In the genomic region with DNA sequence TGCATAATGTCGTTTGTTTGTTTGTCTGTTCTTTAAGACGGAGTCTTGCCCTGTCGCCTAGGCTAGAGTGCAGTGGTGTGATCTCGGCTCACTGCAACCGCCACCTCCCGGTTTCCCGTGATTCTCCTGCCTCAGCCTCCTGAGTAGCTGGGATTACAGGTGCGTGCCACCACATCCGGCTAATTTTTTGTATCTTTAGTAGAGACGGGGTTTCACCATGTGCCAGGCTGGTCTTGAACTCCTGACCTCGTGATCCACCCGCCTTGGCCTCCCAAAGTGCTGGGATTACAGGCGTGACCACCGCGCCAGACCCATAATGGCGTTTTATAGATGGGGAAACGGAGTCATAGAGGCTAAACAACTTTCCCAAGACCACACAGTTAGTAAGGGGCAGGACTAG, we compare ENCODE assay signal across 8 cellular contexts. TPM values are rescaled to one million over a fixed set of nuclear protein-coding genes. Genes with fewer than 3 reads are reported as not detected.
A peak's percentile ranks its signal among the peaks of the same experiment; 100 is the strongest.
DNase-seq lines count a peak whose midpoint lies in the region; ATAC-seq, FAIRE-seq and TF ChIP-seq lines count a peak whose summit lies in the region.
"Not testable (repeated sequence)": the region's sequence is repeated elsewhere in the genome, so short reads cannot be mapped to it uniquely, and the experiment has no call there.

No MANE protein-coding gene starts in this region.

- peaks cover 38% of the 10 kb centered on the region for H4K20me1 ChIP-seq in BLaER1
- H4K20me1 ChIP-seq in endothelial cell of umbilical vein (replicated peaks; ENCODE audit: control insufficient read depth, extremely low read depth, insufficient read depth, low read length): not testable (repeated sequence)

- H2AFZ ChIP-seq in endothelial cell of umbilical vein (ENCODE audit: low read depth, low read length) (peak overlapping the region; percentile 29), neuronal stem cell (ENCODE audit: low read length) (peak overlapping the region; percentile 91)

- not testable (repeated sequence) for FAIRE-seq in endothelial cell of umbilical vein (lab: Jason Lieb, UNC)

- not testable (repeated sequence) for H2AK5ac ChIP-seq in neuronal stem cell (ENCODE audit: low read depth, low read length)

- WGBS in HUES64: 81% methylated on average over 17 of the region's 17 CpGs
- no CpG with 5 or more reads among the region's 17 CpGs for WGBS in neuronal stem cell (ENCODE audit: extremely low coverage in 2 of 2, insufficient read length in 2 of 2, insufficient replicate concordance in 1 of 2), 2 donors

- H3K9me3 ChIP-seq in BLaER1; HUES64 (ENCODE audit: insufficient read depth, low read depth, low read length); endothelial cell of umbilical vein (replicated peaks; ENCODE audit: control insufficient read depth, insufficient read depth, low read length); neuronal stem cell (replicated peaks in 1 of 2; ENCODE audit: control insufficient read depth in 2 of 2, insufficient read depth in 1 of 2, low read depth in 1 of 2, low read length in 2 of 2); subcutaneous abdominal adipose tissue (ENCODE audit: control insufficient read depth in 5 of 5, low read length in 5 of 5): not testable (repeated sequence)

- not testable (repeated sequence) for DNase-seq in activated naive CD8-positive, alpha-beta T cell treated with anti-CD3 and anti-CD28 coated beads, Interleukin-2, amount 50 U/mL, for 24 hours; endothelial cell of umbilical vein (ENCODE audit: low read depth, low spot score); neuronal stem cell (ENCODE audit: low spot score)

- H3K14ac ChIP-seq in neuronal stem cell (ENCODE audit: low read length): not testable (repeated sequence)

- H4K91ac ChIP-seq in neuronal stem cell (ENCODE audit: low read depth, low read length, poor library complexity): not testable (repeated sequence)

- H3K36me3 Mint-ChIP-seq in T-helper 1 cell treated with Interleukin-12 subunit alpha and Interleukin-12 subunit beta and Interleukin-4 antibody, amounts not matched to agents 30 μg/mL and 1 μg/mL, for 36 hours (ENCODE audit: low read depth): peaks cover 18% of the 10 kb centered on the region
- H3K36me3 Mint-ChIP-seq in activated naive CD8-positive, alpha-beta T cell treated with anti-CD3 and anti-CD28 coated beads, Interleukin-2, amount 50 U/mL, for 24 hours (ENCODE audit: low read depth): peaks cover 17% of the 10 kb centered on the region

- not testable (repeated sequence) for H3K18ac ChIP-seq in neuronal stem cell (ENCODE audit: low read length)

- H3K27ac Mint-ChIP-seq in T-helper 1 cell treated with Interleukin-12 subunit alpha and Interleukin-12 subunit beta and Interleukin-4 antibody, amounts not matched to agents 30 μg/mL and 1 μg/mL, for 36 hours: peak overlapping the region; percentile 84
- H3K27ac Mint-ChIP-seq in activated naive CD8-positive, alpha-beta T cell treated with anti-CD3 and anti-CD28 coated beads, Interleukin-2, amount 50 U/mL, for 24 hours: peak overlapping the region; percentile 89

- peaks cover 41% of the 10 kb centered on the region for H3K79me2 ChIP-seq in endothelial cell of umbilical vein (ENCODE audit: control insufficient read depth, insufficient read depth, low read length)

- ATAC-seq in activated naive CD8-positive, alpha-beta T cell treated with anti-CD3 and anti-CD28 coated beads, Interleukin-2, amount 50 U/mL, for 24 hours: not testable (repeated sequence)

- H3K9me1 ChIP-seq in endothelial cell of umbilical vein (replicated peaks; ENCODE audit: control insufficient read depth, extremely low read depth, insufficient read depth, low read length): not testable (repeated sequence)

- TF ChIP-seq POLR2A in endothelial cell of umbilical vein (IDR thresholded peaks at IDR 0.05; ENCODE audit: low read depth, low read length): not testable (repeated sequence)

- H3K9me3 Mint-ChIP-seq in T-helper 1 cell treated with Interleukin-12 subunit alpha and Interleukin-12 subunit beta and Interleukin-4 antibody, amounts not matched to agents 30 μg/mL and 1 μg/mL, for 36 hours; activated naive CD8-positive, alpha-beta T cell treated with anti-CD3 and anti-CD28 coated beads, Interleukin-2, amount 50 U/mL, for 24 hours: not testable (repeated sequence)

- TF ChIP-seq CTCF in endothelial cell of umbilical vein (IDR thresholded peaks at IDR 0.05; ENCODE audit: extremely low read depth in 1 of 2, insufficient read depth in 1 of 2, low read depth in 1 of 2, low read length in 2 of 2): not testable (repeated sequence)

- H3K4me3 Mint-ChIP-seq in T-helper 1 cell treated with Interleukin-12 subunit alpha and Interleukin-12 subunit beta and Interleukin-4 antibody, amounts not matched to agents 30 μg/mL and 1 μg/mL, for 36 hours: peak overlapping the region; percentile 83
- H3K4me3 Mint-ChIP-seq in activated naive CD8-positive, alpha-beta T cell treated with anti-CD3 and anti-CD28 coated beads, Interleukin-2, amount 50 U/mL, for 24 hours: peak overlapping the region; percentile 100

- not testable (repeated sequence) for H3K27me3 ChIP-seq in BLaER1; HUES64 (ENCODE audit: insufficient read depth, low read length); endothelial cell of umbilical vein (ENCODE audit: control insufficient read depth in 2 of 2, insufficient read depth in 2 of 2, low read length in 2 of 2); layer of hippocampus (ENCODE audit: control insufficient read depth, insufficient read depth, low read length); neuronal stem cell (ENCODE audit: control insufficient read depth in 3 of 3, insufficient read depth in 3 of 3, low read depth in 1 of 3, low read length in 3 of 3); subcutaneous abdominal adipose tissue (ENCODE audit: control insufficient read depth in 5 of 5, insufficient read depth in 4 of 5, low read length in 5 of 5)

- BruUV-seq in endothelial cell of umbilical vein (replicated peaks; lab: Mats Ljungman, UMichigan): not testable (repeated sequence)

- H3K27ac ChIP-seq in BLaER1; HUES64 (ENCODE audit: low read depth, low read length); endothelial cell of umbilical vein (ENCODE audit: insufficient read depth, low read depth, low read length); neuronal stem cell (replicated peaks; ENCODE audit: low read length); subcutaneous abdominal adipose tissue (ENCODE audit: low read depth, low read length): not testable (repeated sequence)
- peak overlapping the region; percentile 80 for H3K27ac ChIP-seq in layer of hippocampus (ENCODE audit: low read depth, low read length)

- not testable (repeated sequence) for H3K23ac ChIP-seq in neuronal stem cell (ENCODE audit: low read depth, low read length, poor library complexity)

- H3K4ac ChIP-seq in neuronal stem cell (ENCODE audit: low read length): not testable (repeated sequence)

- not testable (repeated sequence) for H2BK5ac ChIP-seq in neuronal stem cell (ENCODE audit: low read length)

- H3K4me1 ChIP-seq in BLaER1 (peaks cover 41% of the 10 kb centered on the region), endothelial cell of umbilical vein (ENCODE audit: control insufficient read depth, extremely low read depth, insufficient read depth, low read length) (peaks cover 14% of the 10 kb centered on the region), subcutaneous abdominal adipose tissue (ENCODE audit: control insufficient read depth in 5 of 5, insufficient read depth in 5 of 5, low read length in 5 of 5) (peaks cover 3 to 18% (median 15%) of the 10 kb centered on the region in 5 donors)
- H3K4me1 ChIP-seq in HUES64 (ENCODE audit: insufficient read depth, low read length); neuronal stem cell (ENCODE audit: control insufficient read depth in 2 of 2, insufficient read depth in 1 of 2, low read depth in 1 of 2, low read length in 2 of 2): not testable (repeated sequence)

- H2BK12ac ChIP-seq in neuronal stem cell (ENCODE audit: low read length): not testable (repeated sequence)

- H3K4me1 Mint-ChIP-seq in T-helper 1 cell treated with Interleukin-12 subunit alpha and Interleukin-12 subunit beta and Interleukin-4 antibody, amounts not matched to agents 30 μg/mL and 1 μg/mL, for 36 hours (ENCODE audit: low read depth): peaks cover 23% of the 10 kb centered on the region
- H3K4me1 Mint-ChIP-seq in activated naive CD8-positive, alpha-beta T cell treated with anti-CD3 and anti-CD28 coated beads, Interleukin-2, amount 50 U/mL, for 24 hours: peaks cover 57% of the 10 kb centered on the region

- CTCF ChIA-PET in endothelial cell of umbilical vein (lab: Charles Lee): not testable (repeated sequence)

- H3K4me3 ChIP-seq in BLaER1 (peak overlapping the region; percentile 99), HUES64 (ENCODE audit: low read length) (peak overlapping the region; percentile 95), endothelial cell of umbilical vein (replicated peaks in 1 of 3; ENCODE audit: insufficient read depth in 1 of 3, low read depth in 1 of 3, low read length in 3 of 3) (peak overlapping the region in 1 of 3 experiments; percentile 47), neuronal stem cell (ENCODE audit: low read length in 2 of 2) (peak overlapping the region in 1 of 2 donors; percentile 92), subcutaneous abdominal adipose tissue (ENCODE audit: low read depth in 1 of 5, low read length in 5 of 5) (peak overlapping the region; percentile 58 to 94 (median 66))

- dilution Hi-C loops in endothelial cell of umbilical vein (cut with MboI; ENCODE audit: extremely low pct_ligation_motif_present, low sequenced_read_pairs): not testable (repeated sequence)

- intact Hi-C loops in endothelial cell of umbilical vein (cut with micrococcal nuclease): not testable (repeated sequence)

- H3K79me1 ChIP-seq in neuronal stem cell (ENCODE audit: low read depth, low read length): not testable (repeated sequence)

- H2BK15ac ChIP-seq in neuronal stem cell (ENCODE audit: low read length): not testable (repeated sequence)

- POLR2A ChIA-PET in endothelial cell of umbilical vein (lab: Charles Lee): not testable (repeated sequence)

- H3K27me3 Mint-ChIP-seq in T-helper 1 cell treated with Interleukin-12 subunit alpha and Interleukin-12 subunit beta and Interleukin-4 antibody, amounts not matched to agents 30 μg/mL and 1 μg/mL, for 36 hours (ENCODE audit: low read depth); activated naive CD8-positive, alpha-beta T cell treated with anti-CD3 and anti-CD28 coated beads, Interleukin-2, amount 50 U/mL, for 24 hours: not testable (repeated sequence)

- peak overlapping the region; percentile 94 for H3K4me2 ChIP-seq in BLaER1
- peak overlapping the region; percentile 53 for H3K4me2 ChIP-seq in endothelial cell of umbilical vein (ENCODE audit: insufficient read depth, low read length)
- peak overlapping the region; percentile 54 for H3K4me2 ChIP-seq in neuronal stem cell (ENCODE audit: insufficient read depth, low read length, poor library complexity, severe bottlenecking)

- H3K9ac ChIP-seq in BLaER1: peak overlapping the region; percentile 92; the same call in 1 of the 2 replicates
- H3K9ac ChIP-seq in HUES64 (ENCODE audit: low read depth, low read length): peak overlapping the region; percentile 32; the same call in 1 of the 2 replicates
- H3K9ac ChIP-seq in endothelial cell of umbilical vein (replicated peaks; ENCODE audit: extremely low read depth, insufficient read depth, low read length): peak overlapping the region; percentile 48
- H3K9ac ChIP-seq in neuronal stem cell (ENCODE audit: low read depth, low read length, poor library complexity): not testable (repeated sequence)
- H3K9ac ChIP-seq in subcutaneous abdominal adipose tissue (ENCODE audit: low read length in 5 of 5): peak overlapping the region in 3 of 5 donors; percentile 35 to 69 (median 56)

- not testable (repeated sequence) for H4K8ac ChIP-seq in neuronal stem cell (ENCODE audit: low read depth, low read length)

- H3K36me3 ChIP-seq in BLaER1 (peaks cover 22% of the 10 kb centered on the region), neuronal stem cell (replicated peaks in 1 of 2; ENCODE audit: control insufficient read depth in 2 of 2, insufficient read depth in 2 of 2, low read length in 2 of 2) (peaks cover 3 to 14% of the 10 kb centered on the region in 2 donors)
- H3K36me3 ChIP-seq in HUES64 (ENCODE audit: insufficient read depth, low read length); endothelial cell of umbilical vein (ENCODE audit: control insufficient read depth in 2 of 2, extremely low read depth in 1 of 2, insufficient read depth in 2 of 2, low read length in 2 of 2); subcutaneous abdominal adipose tissue (ENCODE audit: control insufficient read depth in 5 of 5, insufficient read depth in 5 of 5, low read length in 5 of 5): not testable (repeated sequence)

- H2BK120ac ChIP-seq in neuronal stem cell (ENCODE audit: low read depth, low read length): not testable (repeated sequence)

RNA-seq across cellular contexts. Expression of a gene that starts 0.7 kb away (rescaled TPM):
- polyA plus RNA-seq in HUES64 (2013, experiment 1 of 2): 26.5 TPM
- polyA plus RNA-seq in HUES64 (2013, experiment 2 of 2): 33.9 TPM
- 89.1 and 90.2 TPM in 2 replicates for total RNA-seq in endothelial cell of umbilical vein
- 26.3 and 28.0 TPM in 2 replicates for polyA plus RNA-seq in endothelial cell of umbilical vein
- 48.8 and 53.7 TPM in 2 replicates for polyA plus RNA-seq in endothelial cell of umbilical vein (2011; cell fraction: cytosol; rRNA removed)
- polyA plus RNA-seq in endothelial cell of umbilical vein (2011; cell fraction: nucleus; rRNA removed): 39.1 and 46.3 TPM in 2 replicates
- polyA plus RNA-seq in endothelial cell of umbilical vein (2012): 34.0 and 40.2 TPM in 2 replicates
- polyA minus RNA-seq in endothelial cell of umbilical vein: 32.1 and 40.4 TPM in 2 replicates
- polyA minus RNA-seq in endothelial cell of umbilical vein (2011; cell fraction: cytosol; rRNA and poly(A)+ RNA removed): 38.9 TPM
- polyA minus RNA-seq in endothelial cell of umbilical vein (2011; cell fraction: nucleus; rRNA and poly(A)+ RNA removed): 20.3 and 27.6 TPM in 2 replicates
- polyA plus RNA-seq in neuronal stem cell (2013, experiment 1 of 2): 50.4 TPM
- polyA plus RNA-seq in neuronal stem cell (2013, experiment 2 of 2): 51.2 TPM

RNA-seq across cellular contexts. Expression of a gene that starts 6.4 kb away (rescaled TPM):
- 8.8 TPM for polyA plus RNA-seq in HUES64 (2013, experiment 1 of 2)
- polyA plus RNA-seq in HUES64 (2013, experiment 2 of 2): 12.0 TPM
- total RNA-seq in endothelial cell of umbilical vein: 54.3 and 58.5 TPM in 2 replicates
- 11.5 and 14.6 TPM in 2 replicates for polyA plus RNA-seq in endothelial cell of umbilical vein
- polyA plus RNA-seq in endothelial cell of umbilical vein (2011; cell fraction: cytosol; rRNA removed): 13.7 and 14.1 TPM in 2 replicates
- polyA plus RNA-seq in endothelial cell of umbilical vein (2011; cell fraction: nucleus; rRNA removed): 59.8 and 76.4 TPM in 2 replicates
- 19.2 and 26.2 TPM in 2 replicates for polyA plus RNA-seq in endothelial cell of umbilical vein (2012)
- polyA minus RNA-seq in endothelial cell of umbilical vein: 64.0 and 70.4 TPM in 2 replicates
- polyA minus RNA-seq in endothelial cell of umbilical vein (2011; cell fraction: cytosol; rRNA and poly(A)+ RNA removed): 12.7 TPM
- polyA minus RNA-seq in endothelial cell of umbilical vein (2011; cell fraction: nucleus; rRNA and poly(A)+ RNA removed): 48.0 and 72.1 TPM in 2 replicates
- 11.6 TPM for polyA plus RNA-seq in neuronal stem cell (2013, experiment 1 of 2)
- polyA plus RNA-seq in neuronal stem cell (2013, experiment 2 of 2): 12.5 TPM
